ENCODE assay signal across 8 cellular contexts in genomic region chr10:103111031-103111917, GRCh38.
DNase-seq lines count a peak whose midpoint lies in the region; ATAC-seq, FAIRE-seq and TF ChIP-seq lines count a peak whose summit lies in the region.

No MANE protein-coding gene starts in this region.

- no peak for TF ChIP-seq POLR2A in right lobe of liver (IDR thresholded peaks at IDR 0.05)

- peaks cover 0 to 34% (median 11%) of the 10 kb centered on the region in 4 donors for H3K4me1 ChIP-seq in right lobe of liver

- intact Hi-C loops in right lobe of liver (cut with DNase I), result no loop called here

- peak in 1 of 4 donors; percentile 7 for TF ChIP-seq CTCF in right lobe of liver (IDR thresholded peaks at IDR 0.05)

- ATAC-seq in HG02870 (IDR thresholded peaks at IDR 0.05; ENCODE audit: unreplicated experiment) (peak; percentile 62), SK-N-SH treated with all-trans-retinoic acid at 6 μM for 48 hours (peak; percentile 75), right lobe of liver (peak; percentile 49 to 82 (median 68))

- WGBS in right lobe of liver (ENCODE audit: insufficient coverage, low coverage, low lambda C conversion rate, missing lambda C conversion rate), result 8% methylated on average over 2 of the region's 2 CpGs

- in situ Hi-C loops in ACHN (cut with HindIII; ENCODE audit: low pct_ligation_motif_present, low pct_unique_long_range_greater_than_20kb, low sequenced_read_pairs), result no loop called here

- no peaks in the 10 kb centered on the region for H3K9me3 ChIP-seq in right lobe of liver

- H3K36me3 ChIP-seq in right lobe of liver, result no peaks in the 10 kb centered on the region

- peak; percentile 26 for DNase-seq in GM19239 (ENCODE audit: insufficient read length, low spot score)
- no peak for DNase-seq in right lobe of liver
- DNase-seq in stimulated activated CD4-positive, alpha-beta T cell treated with anti-CD3 and anti-CD28 coated beads, Interleukin-15, amount 100 ng/mL, for 24 hours, result no peak
- no peak for DNase-seq in activated CD4-positive, alpha-beta T cell treated with anti-CD3 and anti-CD28 coated beads, Interleukin-2, amount 50 U/mL, for 4 hours
- no peak for DNase-seq in RKO (ENCODE audit: low spot score)
- DNase-seq in ACHN, result no peak

- H3K27me3 ChIP-seq in right lobe of liver, result no peaks in the 10 kb centered on the region

- H3K27ac ChIP-seq in right lobe of liver, result peak overlapping the region in 2 of 3 donors; percentile 34 to 69

- peak; percentile 92 for FAIRE-seq in GM19239 (lab: Jason Lieb, UNC)

- no peak overlapping the region for H3K4me3 ChIP-seq in right lobe of liver

TF ChIP-seq in SK-N-SH treated with all-trans-retinoic acid at 6 μM for 48 hours, 23 proteins besides CTCF, POLR2A, EP300 and RAD21:
- TF ChIP-seq RARB (CRISPR knock-in tag; IDR thresholded peaks at IDR 0.05) (no peak), PATZ1 (CRISPR knock-in tag; IDR thresholded peaks at IDR 0.05; ENCODE audit: borderline replicate concordance) (no peak), ZFP30 (CRISPR knock-in tag; IDR thresholded peaks at IDR 0.05) (no peak), CREB5 (CRISPR knock-in tag; IDR thresholded peaks at IDR 0.05; ENCODE audit: low read depth) (no peak), ZNF8 (CRISPR knock-in tag; IDR thresholded peaks at IDR 0.05) (no peak)
